In genomic region chr1:65310078-65310587, GRCh38 we compare ENCODE assay signal across 10 cellular contexts. TPM values are rescaled to one million over a fixed set of nuclear protein-coding genes. Genes with fewer than 3 reads are reported as not detected.
DNase-seq lines count a peak whose midpoint lies in the region; ATAC-seq and TF ChIP-seq lines count a peak whose summit lies in the region.
"Had no signal": no experiment of that assay in that cellular context is flagged by ENCODE, and none has a peak within 500 bp of the region (broad histone marks: within the 10 kb centered on the region; RNA-seq: fewer than 3 reads in every experiment).

No MANE protein-coding gene starts in this region.

- intact Hi-C loops in gastrocnemius medialis (cut with DNase I; ENCODE audit: low total_unique reads), result no loop called here

- H3K4me1 ChIP-seq in cardiac muscle cell (ENCODE audit: low read depth), result peaks cover 5% of the 10 kb centered on the region
- H3K4me1 ChIP-seq in gastrocnemius medialis, result peaks cover 0 to 9% of the 10 kb centered on the region in 2 donors
- H3K4me1 ChIP-seq: BLaER1 had no signal

- H3K27me3 ChIP-seq in cardiac muscle cell (no peaks in the 10 kb centered on the region), gastrocnemius medialis (peaks cover 32 to 53% (median 43%) of the 10 kb centered on the region in 3 donors)
- H3K27me3 ChIP-seq: BLaER1 had no signal

- no peaks in the 10 kb centered on the region for H3K9me3 ChIP-seq in cardiac muscle cell (ENCODE audit: low read depth)
- H3K9me3 ChIP-seq in gastrocnemius medialis, result no peaks in the 10 kb centered on the region

- in situ Hi-C loops in gastrocnemius medialis (cut with MboI; ENCODE audit: low sequenced_read_pairs in 4 of 4), result no loop called here

- TF ChIP-seq CTCF in cardiac muscle cell (IDR thresholded peaks at IDR 0.05; ENCODE audit: low read depth, low read length) (no peak), gastrocnemius medialis (IDR thresholded peaks at IDR 0.05 in 4 of 5, conservative IDR thresholded peaks at IDR 0.05 in 1 of 5) (no peak)

- TF ChIP-seq POLR2A in gastrocnemius medialis (IDR thresholded peaks at IDR 0.05), result no peak

- no peaks in the 10 kb centered on the region for H3K9me3 Mint-ChIP-seq in activated T-cell treated with anti-CD3 and anti-CD28 coated beads, Interleukin-2, amount 50 U/mL, for 72 hours
- H3K9me3 Mint-ChIP-seq: memory B cell had no signal

- H3K27ac Mint-ChIP-seq in activated T-cell treated with anti-CD3 and anti-CD28 coated beads, Interleukin-2, amount 50 U/mL, for 72 hours, result no peak overlapping the region
- H3K27ac Mint-ChIP-seq: memory B cell had no signal

- H3K4me3 ChIP-seq in cardiac muscle cell (peak overlapping the region; percentile 61), gastrocnemius medialis (peak overlapping the region; percentile 29 to 54 (median 44))
- H3K4me3 ChIP-seq: BLaER1 had no signal

- no peak for DNase-seq in activated T-cell treated with anti-CD3 and anti-CD28 coated beads, Interleukin-2, amount 50 U/mL, for 72 hours
- no peak for DNase-seq in activated T-cell treated with anti-CD3 and anti-CD28 coated beads for 4 hours
- peak; percentile 78 to 86 for DNase-seq in SHP77 (lab: John Stamatoyannopoulos, UW)
- DNase-seq in cardiac muscle cell (ENCODE audit: low read depth in 1 of 2, low spot score in 1 of 2), result no peak
- no peak for DNase-seq in gastrocnemius medialis
- no peak for DNase-seq in GM19240 (ENCODE audit: insufficient read length, low spot score)

- H3K4me1 Mint-ChIP-seq in activated T-cell treated with anti-CD3 and anti-CD28 coated beads, Interleukin-2, amount 50 U/mL, for 72 hours (ENCODE audit: low read depth), result peaks cover 5% of the 10 kb centered on the region
- H3K4me1 Mint-ChIP-seq: memory B cell had no signal

- H3K27ac ChIP-seq in cardiac muscle cell (peak overlapping the region; percentile 5), gastrocnemius medialis (no peak overlapping the region)
- H3K27ac ChIP-seq: BLaER1 had no signal

- peaks cover 1 to 3% of the 10 kb centered on the region in 2 donors for H3K36me3 Mint-ChIP-seq in activated T-cell treated with anti-CD3 and anti-CD28 coated beads, Interleukin-2, amount 50 U/mL, for 72 hours (ENCODE audit: insufficient read depth in 2 of 2)
- H3K36me3 Mint-ChIP-seq: memory B cell had no signal

- peaks cover 59% of the 10 kb centered on the region for H3K27me3 Mint-ChIP-seq in activated T-cell treated with anti-CD3 and anti-CD28 coated beads, Interleukin-2, amount 50 U/mL, for 72 hours (ENCODE audit: low read depth)

- H3K4me3 Mint-ChIP-seq in activated T-cell treated with anti-CD3 and anti-CD28 coated beads, Interleukin-2, amount 50 U/mL, for 72 hours, result peak overlapping the region; percentile 56 to 84
- H3K4me3 Mint-ChIP-seq: memory B cell had no signal

- H3K36me3 ChIP-seq in cardiac muscle cell (no peaks in the 10 kb centered on the region), gastrocnemius medialis (no peaks in the 10 kb centered on the region)
- H3K36me3 ChIP-seq: BLaER1 had no signal

- ATAC-seq in activated T-cell treated with anti-CD3 and anti-CD28 coated beads, Interleukin-2, amount 50 U/mL, for 72 hours (replicated peaks in 1 of 2), result peak in 1 of 2 donors; percentile 29
- peak in 1 of 2 donors; percentile 16 for ATAC-seq in gastrocnemius medialis
- no peak for ATAC-seq in esophagus mucosa
- no peak for ATAC-seq in GM18517 (IDR thresholded peaks at IDR 0.05; ENCODE audit: unreplicated experiment)

RNA-seq across cellular contexts. Expression of gene DNAJC6, which starts 0.8 kb away (rescaled TPM):
- 1 to 10 TPM; 2.3 to 3.1 TPM for total RNA-seq in activated T-cell treated with anti-CD3 and anti-CD28 coated beads, Interleukin-2, amount 50 U/mL, for 72 hours
- total RNA-seq in cardiac muscle cell, result 39.7 and 54.5 TPM in 2 replicates
- polyA plus RNA-seq in cardiac muscle cell, result 26.0 and 48.1 TPM in 2 replicates
- under 1 TPM in 3 of 4 donors, not detected in 1; 0.10 to 0.75 (median 0.36) TPM for total RNA-seq in gastrocnemius medialis
- 0.20 TPM for total RNA-seq in esophagus mucosa

Comparison
In these comparisons a context has a peak if more than half of its experiments do, and no peak if none do; other contexts are left out.
1. DNase-seq: peak in SHP77 (2 of 2); none in activated T-cell treated with anti-CD3 and anti-CD28 coated beads, Interleukin-2, amount 50 U/mL, for 72 hours (0 of 2), activated T-cell treated with anti-CD3 and anti-CD28 coated beads for 4 hours (single experiment), cardiac muscle cell (0 of 2), gastrocnemius medialis (0 of 2) and GM19240 (single experiment).
2. RNA of gene DNAJC6, which starts 0.8 kb away (total RNA-seq): 39.7 to 54.5 TPM in cardiac muscle cell; 2.3 to 3.1 TPM in activated T-cell treated with anti-CD3 and anti-CD28 coated beads, Interleukin-2, amount 50 U/mL, for 72 hours, 0.10 to 0.75 TPM in gastrocnemius medialis and 0.20 TPM in esophagus mucosa (single experiment); every median in the first group is over 10 times any median in the second.